ENCODE assay signal across 9 cellular contexts in genomic region chr18:79497638-79498081, GRCh38.
DNase-seq lines count a peak whose midpoint lies in the region; ATAC-seq and TF ChIP-seq lines count a peak whose summit lies in the region.
"Had no signal": no experiment of that assay in that cellular context is flagged by ENCODE, and none has a peak within 500 bp of the region (broad histone marks: within the 10 kb centered on the region; RNA-seq: fewer than 3 reads in every experiment).

No MANE protein-coding gene starts in this region.

- TF ChIP-seq POLR2A in GM18505 (IDR thresholded peaks at IDR 0.05; ENCODE audit: borderline replicate concordance, extremely low read depth, insufficient read depth, insufficient read length), result no peak

- peaks cover 2 to 4% (median 3%) of the 10 kb centered on the region in 3 donors for H3K27me3 Mint-ChIP-seq in immature natural killer cell (ENCODE audit: low read depth in 3 of 3)

- DNase-seq in islet precursor cell (peak; percentile 83), NCI-H2081 treated with DMSO at 0.1 percent for 48 hours (lab: John Stamatoyannopoulos, UW) (no peak), ecto neural progenitor cell (ENCODE audit: low spot score) (no peak), immature natural killer cell (no peak), cerebellar cortex (ENCODE audit: low spot score) (no peak)
- DNase-seq: cerebellar nuclear complex had no signal

- H3K4me3 Mint-ChIP-seq in immature natural killer cell, result no peak overlapping the region

- peaks cover 36 to 48% (median 42%) of the 10 kb centered on the region in 3 donors for H3K36me3 Mint-ChIP-seq in immature natural killer cell

- no peak overlapping the region for H3K27ac Mint-ChIP-seq in immature natural killer cell

- H3K4me1 Mint-ChIP-seq in immature natural killer cell, result peaks cover 0 to 6% of the 10 kb centered on the region in 2 donors

- ATAC-seq in GM18505 (IDR thresholded peaks at IDR 0.05; ENCODE audit: unreplicated experiment) (peak; percentile 74), GM21447 (IDR thresholded peaks at IDR 0.05; ENCODE audit: unreplicated experiment) (peak; percentile 94), HG03457 (IDR thresholded peaks at IDR 0.05; ENCODE audit: unreplicated experiment) (peak; percentile 96)

- H3K9me3 Mint-ChIP-seq in immature natural killer cell, result peaks cover 11 to 31% (median 26%) of the 10 kb centered on the region in 6 donors
